ENCODE assay signal across 29 cellular contexts in the genomic region with DNA sequence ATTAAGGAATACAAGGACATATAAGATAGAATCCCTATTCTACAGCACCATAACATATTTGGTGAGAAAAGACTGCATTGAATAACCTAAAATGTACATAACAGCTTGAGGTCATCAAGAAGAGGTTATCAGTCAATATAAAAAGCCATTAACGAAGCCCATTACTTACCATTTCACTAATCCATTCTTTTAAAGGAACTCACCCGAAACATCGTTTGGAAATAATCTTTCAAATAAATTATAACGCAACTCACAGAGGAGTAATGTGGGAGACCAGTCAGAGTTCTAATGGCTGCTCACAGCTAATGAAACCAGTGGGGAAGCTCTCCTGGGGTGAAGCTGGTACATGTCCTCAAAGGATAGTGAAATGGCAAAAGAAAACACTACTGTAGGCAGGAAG.
"Had no signal": no experiment of that assay in that cellular context is flagged by ENCODE, and none has a peak within 500 bp of the region (broad histone marks: within the 10 kb centered on the region; RNA-seq: fewer than 3 reads in every experiment).

No MANE protein-coding gene starts in this region.

- H3K4me3 ChIP-seq: Peyer's patch, SJSA1 had no signal

- DNase-seq: activated CD4-positive, alpha-beta memory T cell treated with anti-CD3 and anti-CD28 coated beads, Interleukin-2, amount 10 ng/mL, durations not matched to agents 7 days and 5 days; activated CD4-positive, alpha-beta T cell treated with anti-CD3 and anti-CD28 coated beads for 1 hour; activated CD4-positive, alpha-beta T cell treated with anti-CD3 and anti-CD28 coated beads for 48 hours; activated CD4-positive, CD25-positive, alpha-beta regulatory T cell; activated CD8-positive, alpha-beta memory T cell treated with anti-CD3 and anti-CD28 coated beads for 24 hours; activated CD8-positive, alpha-beta memory T cell treated with anti-CD3 and anti-CD28 coated beads, Interleukin-2, amount 10 ng/mL, durations not matched to agents 7 days and 5 days; activated CD8-positive, alpha-beta memory T cell treated with anti-CD3 and anti-CD28 coated beads, Interleukin-2, amount 50 U/mL, for 48 hours; activated effector memory CD4-positive, alpha-beta T cell treated with Interleukin-2 at 50 U/mL for 16 hours; activated naive CD4-positive, alpha-beta T cell treated with anti-CD3 and anti-CD28 coated beads, Interleukin-2, amount 10 ng/mL, durations not matched to agents 7 days and 5 days; activated naive CD8-positive, alpha-beta T cell treated with anti-CD3 and anti-CD28 coated beads, Interleukin-2, amount 50 U/mL, for 24 hours; activated T-cell treated with anti-CD3 and anti-CD28 coated beads, Interleukin-2, amount 50 U/mL, for 48 hours; anterior cingulate cortex; NCI-H1092 treated with DMSO at 0.1 percent for 48 hours; NCI-H1694; NCI-H1930; NCI-H2081 treated with DMSO at 0.1 percent for 48 hours; NCI-H2171; NCI-H510A; NCI-H526; NK-92 treated with Interleukin-12 subunit alpha and Interleukin-12 subunit beta, amount 100 ng/mL, for 24 hours; PC-3; Peyer's patch; RPMI8226; SHP77 treated with DMSO at 0.1 percent for 48 hours; SK-N-SH; T-cell; T-helper 17 cell; WERI-Rb-1 had no signal

- H3K36me3 ChIP-seq: Peyer's patch, SJSA1, WERI-Rb-1 had no signal

- H3K27me3 ChIP-seq: Peyer's patch, SJSA1 had no signal

- ATAC-seq: activated CD8-positive, alpha-beta memory T cell treated with anti-CD3 and anti-CD28 coated beads, Interleukin-2, amount 10 ng/mL, durations not matched to agents 7 days and 5 days; activated naive CD8-positive, alpha-beta T cell treated with anti-CD3 and anti-CD28 coated beads, Interleukin-2, amount 50 U/mL, for 24 hours; PC-3; T-cell; T-helper 17 cell had no signal

- H3K27ac ChIP-seq: Peyer's patch, SJSA1, WERI-Rb-1 had no signal

- H3K9me3 ChIP-seq: Peyer's patch, SJSA1, SK-N-SH had no signal

- H3K4me1 ChIP-seq: Peyer's patch, SJSA1 had no signal
